Comparison of ENCODE assay signal across 14 cellular contexts in genomic region chr3:15948403-15948802, GRCh38.
"Had no signal": no experiment of that assay in that cellular context is flagged by ENCODE, and none has a peak within 500 bp of the region (broad histone marks: within the 10 kb centered on the region; RNA-seq: fewer than 3 reads in every experiment).

No MANE protein-coding gene starts in this region.

- H3K27me3 Mint-ChIP-seq: activated CD8-positive, alpha-beta T cell treated with anti-CD3 and anti-CD28 coated beads for 36 hours; activated T-cell treated with anti-CD3 and anti-CD28 coated beads, Interleukin-2, amount 50 U/mL, for 24 hours had no signal

- H3K27ac ChIP-seq: hepatocyte, neutrophil, parathyroid adenoma, upper lobe of right lung had no signal

- H3K27me3 ChIP-seq: hepatocyte, neutrophil, upper lobe of right lung had no signal

- H2AFZ ChIP-seq: hepatocyte, parathyroid adenoma had no signal

- H3K79me2 ChIP-seq: hepatocyte, parathyroid adenoma had no signal

- H3K9me3 Mint-ChIP-seq: activated naive CD4-positive, alpha-beta T cell treated with anti-CD3 and anti-CD28 coated beads for 36 hours; activated naive CD8-positive, alpha-beta T cell treated with anti-CD3 and anti-CD28 coated beads, Interleukin-2, amount 50 U/mL, for 24 hours; activated T-cell treated with anti-CD3 and anti-CD28 coated beads, Interleukin-2, amount 50 U/mL, for 24 hours; natural killer cell had no signal

- H3K4me1 ChIP-seq: parathyroid adenoma, upper lobe of right lung had no signal

- H3K27ac Mint-ChIP-seq: activated CD4-positive, alpha-beta T cell treated with anti-CD3 and anti-CD28 coated beads, Interleukin-2, amount 10 ng/mL, durations not matched to agents 24 days and 14 days; activated CD8-positive, alpha-beta T cell treated with anti-CD3 and anti-CD28 coated beads for 36 hours; activated naive CD4-positive, alpha-beta T cell treated with anti-CD3 and anti-CD28 coated beads for 36 hours; activated naive CD8-positive, alpha-beta T cell treated with anti-CD3 and anti-CD28 coated beads, Interleukin-2, amount 50 U/mL, for 24 hours; activated T-cell treated with anti-CD3 and anti-CD28 coated beads, Interleukin-2, amount 50 U/mL, for 24 hours; natural killer cell had no signal

- H3K4me1 Mint-ChIP-seq: activated naive CD8-positive, alpha-beta T cell treated with anti-CD3 and anti-CD28 coated beads, Interleukin-2, amount 50 U/mL, for 24 hours; natural killer cell had no signal

- ATAC-seq: activated CD8-positive, alpha-beta T cell treated with anti-CD3 and anti-CD28 coated beads for 36 hours; activated naive CD8-positive, alpha-beta T cell treated with anti-CD3 and anti-CD28 coated beads, Interleukin-2, amount 50 U/mL, for 24 hours; esophagus mucosa; natural killer cell; upper lobe of right lung had no signal

- DNase-seq: activated CD4-positive, alpha-beta T cell treated with anti-CD3 and anti-CD28 coated beads, Interleukin-2, amount 10 ng/mL, durations not matched to agents 24 days and 14 days; activated CD8-positive, alpha-beta T cell treated with anti-CD3 and anti-CD28 coated beads for 36 hours; activated naive CD4-positive, alpha-beta T cell treated with anti-CD3 and anti-CD28 coated beads for 36 hours; activated naive CD8-positive, alpha-beta T cell treated with anti-CD3 and anti-CD28 coated beads, Interleukin-2, amount 50 U/mL, for 24 hours; activated T-cell treated with anti-CD3 and anti-CD28 coated beads, Interleukin-2, amount 50 U/mL, for 24 hours; aorta; cortex of kidney; natural killer cell; stimulated activated naive CD4-positive, alpha-beta T cell; upper lobe of right lung had no signal

- H3K4me2 ChIP-seq: hepatocyte had no signal

- H3K36me3 ChIP-seq: neutrophil, upper lobe of right lung had no signal

- H3K36me3 Mint-ChIP-seq: natural killer cell had no signal

- H3K9ac ChIP-seq: parathyroid adenoma had no signal

- H3K9me3 ChIP-seq: neutrophil, upper lobe of right lung had no signal

- H3K4me3 ChIP-seq: hepatocyte, upper lobe of right lung had no signal

- H3K4me3 Mint-ChIP-seq: activated CD4-positive, alpha-beta T cell treated with anti-CD3 and anti-CD28 coated beads, Interleukin-2, amount 10 ng/mL, durations not matched to agents 24 days and 14 days; activated CD8-positive, alpha-beta T cell treated with anti-CD3 and anti-CD28 coated beads for 36 hours; activated naive CD4-positive, alpha-beta T cell treated with anti-CD3 and anti-CD28 coated beads for 36 hours; activated naive CD8-positive, alpha-beta T cell treated with anti-CD3 and anti-CD28 coated beads, Interleukin-2, amount 50 U/mL, for 24 hours; activated T-cell treated with anti-CD3 and anti-CD28 coated beads, Interleukin-2, amount 50 U/mL, for 24 hours; natural killer cell had no signal
